27 cellular contexts compared by ENCODE assay signal in genomic region chr6:145906144-145906543, GRCh38.
"Had no signal": no experiment of that assay in that cellular context is flagged by ENCODE, and none has a peak within 500 bp of the region (broad histone marks: within the 10 kb centered on the region; RNA-seq: fewer than 3 reads in every experiment).

No MANE protein-coding gene starts in this region.

- H3K27ac ChIP-seq: epithelial cell of prostate, left lung, lower lobe of right lung, right lobe of liver, thoracic aorta, uterus, WERI-Rb-1 had no signal

- DNase-seq: activated CD4-positive, alpha-beta memory T cell treated with anti-CD3 and anti-CD28 coated beads, Interleukin-2, amount 10 ng/mL, durations not matched to agents 7 days and 5 days; activated CD4-positive, alpha-beta T cell treated with anti-CD3 and anti-CD28 coated beads, Interleukin-2, amount 10 ng/mL, durations not matched to agents 24 days and 14 days; activated effector memory CD4-positive, alpha-beta T cell treated with anti-CD3 and anti-CD28 coated beads, Interleukin-2, amount 50 U/mL, for 16 hours; activated naive CD4-positive, alpha-beta T cell treated with anti-CD3 and anti-CD28 coated beads, Interleukin-2, amount 10 ng/mL, durations not matched to agents 7 days and 5 days; anterior cingulate cortex; dermis blood vessel endothelial cell; effector CD4-positive, alpha-beta T cell; glutamatergic neuron; left lung; lower lobe of right lung; mesendoderm; posterior cingulate gyrus; right lobe of liver; stimulated activated CD4-positive, alpha-beta T cell treated with anti-CD3 and anti-CD28 coated beads, Interleukin-2, amount 100 ng/mL, for 48 hours; T1000; uterus; WERI-Rb-1 had no signal

- H3K9me3 ChIP-seq: left lung, lower lobe of right lung, right lobe of liver, thoracic aorta, uterus had no signal

- H3K4me3 ChIP-seq: left lung, lower lobe of right lung, right lobe of liver, thoracic aorta, uterus had no signal

- H3K9me3 Mint-ChIP-seq: activated CD4-positive, alpha-beta memory T cell treated with anti-CD3 and anti-CD28 coated beads, Interleukin-2, amount 10 ng/mL, durations not matched to agents 7 days and 5 days; activated CD4-positive, alpha-beta T cell treated with anti-CD3 and anti-CD28 coated beads, Interleukin-2, amount 10 ng/mL, durations not matched to agents 24 days and 14 days; activated naive CD4-positive, alpha-beta T cell treated with anti-CD3 and anti-CD28 coated beads, Interleukin-2, amount 10 ng/mL, durations not matched to agents 7 days and 5 days; natural killer cell treated with Interleukin-12 subunit alpha and Interleukin-12 subunit beta and Interleukin-15 and Interleukin-18, amount 100 ng/mL, for 72 hours; stimulated activated naive CD8-positive, alpha-beta T cell treated with anti-CD3 and anti-CD28 coated beads, Interleukin-15, Interleukin-2, amounts not matched to agents 100 ng/mL and 50 ng/mL, for 24 hours; type B pancreatic cell had no signal

- H3K27me3 Mint-ChIP-seq: activated CD4-positive, alpha-beta memory T cell treated with anti-CD3 and anti-CD28 coated beads, Interleukin-2, amount 10 ng/mL, durations not matched to agents 7 days and 5 days; activated CD4-positive, alpha-beta T cell treated with anti-CD3 and anti-CD28 coated beads, Interleukin-2, amount 10 ng/mL, durations not matched to agents 24 days and 14 days; activated naive CD4-positive, alpha-beta T cell treated with anti-CD3 and anti-CD28 coated beads, Interleukin-2, amount 10 ng/mL, durations not matched to agents 7 days and 5 days; natural killer cell treated with Interleukin-12 subunit alpha and Interleukin-12 subunit beta and Interleukin-15 and Interleukin-18, amount 100 ng/mL, for 72 hours; stimulated activated naive CD8-positive, alpha-beta T cell treated with anti-CD3 and anti-CD28 coated beads, Interleukin-15, Interleukin-2, amounts not matched to agents 100 ng/mL and 50 ng/mL, for 24 hours; type B pancreatic cell had no signal

- H3K27ac Mint-ChIP-seq: activated CD4-positive, alpha-beta memory T cell treated with anti-CD3 and anti-CD28 coated beads, Interleukin-2, amount 10 ng/mL, durations not matched to agents 7 days and 5 days; activated CD4-positive, alpha-beta T cell treated with anti-CD3 and anti-CD28 coated beads, Interleukin-2, amount 10 ng/mL, durations not matched to agents 24 days and 14 days; natural killer cell treated with Interleukin-12 subunit alpha and Interleukin-12 subunit beta and Interleukin-15 and Interleukin-18, amount 100 ng/mL, for 72 hours; stimulated activated naive CD8-positive, alpha-beta T cell treated with anti-CD3 and anti-CD28 coated beads, Interleukin-15, Interleukin-2, amounts not matched to agents 100 ng/mL and 50 ng/mL, for 24 hours; type B pancreatic cell had no signal

- H3K4me1 ChIP-seq: left lung, lower lobe of right lung, uterus had no signal

- FAIRE-seq: bronchial epithelial cell, colon, endometrium, frontal cortex, islet of Langerhans had no signal

- ATAC-seq: left lung; lower lobe of right lung; natural killer cell treated with Interleukin-12 subunit alpha and Interleukin-12 subunit beta and Interleukin-15 and Interleukin-18, amount 100 ng/mL, for 72 hours; right lobe of liver had no signal

- H3K4me3 Mint-ChIP-seq: activated CD4-positive, alpha-beta memory T cell treated with anti-CD3 and anti-CD28 coated beads, Interleukin-2, amount 10 ng/mL, durations not matched to agents 7 days and 5 days; activated CD4-positive, alpha-beta T cell treated with anti-CD3 and anti-CD28 coated beads, Interleukin-2, amount 10 ng/mL, durations not matched to agents 24 days and 14 days; activated naive CD4-positive, alpha-beta T cell treated with anti-CD3 and anti-CD28 coated beads, Interleukin-2, amount 10 ng/mL, durations not matched to agents 7 days and 5 days; natural killer cell treated with Interleukin-12 subunit alpha and Interleukin-12 subunit beta and Interleukin-15 and Interleukin-18, amount 100 ng/mL, for 72 hours; stimulated activated naive CD8-positive, alpha-beta T cell treated with anti-CD3 and anti-CD28 coated beads, Interleukin-15, Interleukin-2, amounts not matched to agents 100 ng/mL and 50 ng/mL, for 24 hours; type B pancreatic cell had no signal

- H3K27me3 ChIP-seq: left lung, right lobe of liver, uterus had no signal
